Comparison of ENCODE assay signal across 8 cellular contexts in the genomic region with DNA sequence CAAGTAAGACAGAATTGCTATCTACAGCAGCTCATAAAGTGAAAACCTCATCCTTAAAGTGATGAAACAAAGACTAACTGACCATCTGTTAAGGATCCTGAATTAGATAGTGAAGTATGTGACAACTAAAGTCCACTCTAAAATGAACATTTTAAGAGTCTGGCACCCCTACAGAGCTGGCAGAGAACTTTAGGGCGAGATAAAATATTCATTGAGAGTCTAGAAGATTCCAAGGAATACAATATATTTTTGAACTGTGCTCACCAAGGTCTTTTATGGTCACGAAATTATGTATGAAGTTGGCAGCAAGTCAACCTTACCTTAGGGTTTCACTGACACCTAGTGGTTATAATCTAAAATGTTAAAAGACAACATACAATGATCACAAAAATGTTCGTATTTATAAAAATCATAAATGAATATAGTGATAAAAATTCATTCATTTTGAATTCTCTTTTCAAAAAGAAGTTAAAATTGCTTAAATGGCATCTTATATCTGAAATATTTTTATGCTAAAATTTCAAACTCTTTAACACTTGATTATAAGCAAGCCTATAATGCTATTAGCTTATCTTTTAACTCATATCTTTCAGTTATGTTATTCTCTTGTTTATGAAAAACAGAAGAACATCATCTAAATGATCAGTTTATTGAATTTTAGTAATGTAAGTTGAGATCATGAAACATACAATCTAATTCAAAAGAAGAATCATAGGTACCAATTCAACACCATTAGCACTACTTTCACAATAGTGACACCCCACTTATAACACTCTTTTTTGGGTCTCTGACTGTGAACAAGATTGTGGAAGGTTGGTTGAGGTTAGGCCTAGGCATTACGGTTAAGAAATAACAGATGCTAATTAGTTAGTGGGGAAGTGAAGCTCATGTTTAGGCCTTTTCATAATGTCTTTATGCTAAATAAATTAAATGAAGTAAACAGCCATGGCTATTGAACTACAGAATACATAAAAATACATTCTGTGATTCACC. TPM values are rescaled to one million over a fixed set of nuclear protein-coding genes. Genes with fewer than 3 reads are reported as not detected.
DNase-seq lines count a peak whose midpoint lies in the region; ATAC-seq and TF ChIP-seq lines count a peak whose summit lies in the region.

No MANE protein-coding gene starts in this region.

- intact Hi-C loops in activated CD8-positive, alpha-beta T cell treated with anti-CD3 and anti-CD28 coated beads for 36 hours (cut with micrococcal nuclease), result loop anchor here (5.0 kb wide), 2 partner anchors 180 to 270 kb away; no protein-coding TSS in a partner anchor
- intact Hi-C loops in activated T-helper 1 cell treated with anti-CD3 and anti-CD28 coated beads, Interleukin-12 subunit alpha, Interleukin-12 subunit beta, Interleukin-2, Interleukin-4 antibody, amounts not matched to agents 30 ng/mL and 10 ng/mL and 1 ng/mL, durations not matched to agents 14 hours and 24 hours and 36 hours (cut with micrococcal nuclease), result loop anchor here (1.0 to 5.0 kb wide), 9 partner anchors 27 to 760 kb away; no protein-coding TSS in a partner anchor
- intact Hi-C loops in aorta (cut with DNase I), result loop anchor here (1.0 to 5.0 kb wide), 2 partner anchors 265 to 268 kb away; no protein-coding TSS in a partner anchor

- WGBS in aorta, 2 donors, result 22 to 25% methylated on average over 4 of the region's 4 CpGs

- peaks cover 8 to 14% of the 10 kb centered on the region in 2 donors for H3K9me3 Mint-ChIP-seq in activated naive CD4-positive, alpha-beta T cell treated with anti-CD3 and anti-CD28 coated beads, Interleukin-2, amount 50 U/mL, for 72 hours
- peaks cover 11% of the 10 kb centered on the region for H3K9me3 Mint-ChIP-seq in activated naive CD4-positive, alpha-beta T cell treated with anti-CD3 and anti-CD28 coated beads, Interleukin-2, amount 10 ng/mL, durations not matched to agents 7 days and 5 days
- peaks cover 10% of the 10 kb centered on the region for H3K9me3 Mint-ChIP-seq in activated CD8-positive, alpha-beta T cell treated with anti-CD3 and anti-CD28 coated beads for 36 hours
- peaks cover 16% of the 10 kb centered on the region for H3K9me3 Mint-ChIP-seq in activated T-helper 1 cell treated with anti-CD3 and anti-CD28 coated beads, Interleukin-12 subunit alpha, Interleukin-12 subunit beta, Interleukin-2, Interleukin-4 antibody, amounts not matched to agents 30 ng/mL and 10 ng/mL and 1 ng/mL, durations not matched to agents 14 hours and 24 hours and 36 hours

- H3K27me3 ChIP-seq in cardiac muscle cell (no peaks in the 10 kb centered on the region), aorta (ENCODE audit: control insufficient read depth in 1 of 2, insufficient read depth in 2 of 2, low read length in 1 of 2) (no peaks in the 10 kb centered on the region)

- H3K36me3 Mint-ChIP-seq in activated naive CD4-positive, alpha-beta T cell treated with anti-CD3 and anti-CD28 coated beads, Interleukin-2, amount 50 U/mL, for 72 hours, result peaks cover 7 to 13% of the 10 kb centered on the region in 2 donors
- peaks cover 8% of the 10 kb centered on the region for H3K36me3 Mint-ChIP-seq in activated naive CD4-positive, alpha-beta T cell treated with anti-CD3 and anti-CD28 coated beads, Interleukin-2, amount 10 ng/mL, durations not matched to agents 7 days and 5 days
- peaks cover 12% of the 10 kb centered on the region for H3K36me3 Mint-ChIP-seq in activated CD8-positive, alpha-beta T cell treated with anti-CD3 and anti-CD28 coated beads for 36 hours (ENCODE audit: low read depth)
- H3K36me3 Mint-ChIP-seq in activated T-helper 1 cell treated with anti-CD3 and anti-CD28 coated beads, Interleukin-12 subunit alpha, Interleukin-12 subunit beta, Interleukin-2, Interleukin-4 antibody, amounts not matched to agents 30 ng/mL and 10 ng/mL and 1 ng/mL, durations not matched to agents 14 hours and 24 hours and 36 hours (ENCODE audit: low read depth), result peaks cover 4% of the 10 kb centered on the region

- CTCF ChIA-PET in activated naive CD4-positive, alpha-beta T cell treated with anti-CD3 and anti-CD28 coated beads, Interleukin-2, amount 10 ng/mL, durations not matched to agents 7 days and 5 days (lab: Charles Lee), result interaction anchor here (0.8 to 4.1 kb wide), 26 partner anchors 11 to 758 kb away, joined by 3 to 49 read pairs (median 4); a partner anchor contains a TSS
- CTCF ChIA-PET in activated CD8-positive, alpha-beta T cell treated with anti-CD3 and anti-CD28 coated beads for 36 hours (lab: Charles Lee), result interaction anchor here (0.7 to 8.0 kb wide), 47 partner anchors 10 to 758 kb away, joined by 3 to 54 read pairs (median 5); a partner anchor contains a TSS

- H3K27ac ChIP-seq in cardiac muscle cell, result no peak overlapping the region
- no peak overlapping the region for H3K27ac ChIP-seq in aorta (ENCODE audit: low read depth in 1 of 2, low read length in 2 of 2)

- H3K9me3 ChIP-seq in cardiac muscle cell (ENCODE audit: low read depth) (no peaks in the 10 kb centered on the region), aorta (ENCODE audit: control insufficient read depth, low read length) (no peaks in the 10 kb centered on the region)

- H3K36me3 ChIP-seq in cardiac muscle cell, result peaks cover 22% of the 10 kb centered on the region
- H3K36me3 ChIP-seq in aorta (ENCODE audit: control insufficient read depth in 1 of 2, insufficient read depth in 2 of 2, low read length in 1 of 2), result no peaks in the 10 kb centered on the region

- no peaks in the 10 kb centered on the region for H3K4me1 Mint-ChIP-seq in activated naive CD4-positive, alpha-beta T cell treated with anti-CD3 and anti-CD28 coated beads, Interleukin-2, amount 10 ng/mL, durations not matched to agents 7 days and 5 days
- H3K4me1 Mint-ChIP-seq in activated CD8-positive, alpha-beta T cell treated with anti-CD3 and anti-CD28 coated beads for 36 hours (ENCODE audit: low read depth), result no peaks in the 10 kb centered on the region
- no peaks in the 10 kb centered on the region for H3K4me1 Mint-ChIP-seq in activated T-helper 1 cell treated with anti-CD3 and anti-CD28 coated beads, Interleukin-12 subunit alpha, Interleukin-12 subunit beta, Interleukin-2, Interleukin-4 antibody, amounts not matched to agents 30 ng/mL and 10 ng/mL and 1 ng/mL, durations not matched to agents 14 hours and 24 hours and 36 hours (ENCODE audit: low read depth)

- H3K27ac Mint-ChIP-seq in activated naive CD4-positive, alpha-beta T cell treated with anti-CD3 and anti-CD28 coated beads, Interleukin-2, amount 50 U/mL, for 72 hours, result no peak overlapping the region
- H3K27ac Mint-ChIP-seq in activated naive CD4-positive, alpha-beta T cell treated with anti-CD3 and anti-CD28 coated beads, Interleukin-2, amount 10 ng/mL, durations not matched to agents 7 days and 5 days, result no peak overlapping the region
- no peak overlapping the region for H3K27ac Mint-ChIP-seq in activated CD8-positive, alpha-beta T cell treated with anti-CD3 and anti-CD28 coated beads for 36 hours
- no peak overlapping the region for H3K27ac Mint-ChIP-seq in activated T-helper 1 cell treated with anti-CD3 and anti-CD28 coated beads, Interleukin-12 subunit alpha, Interleukin-12 subunit beta, Interleukin-2, Interleukin-4 antibody, amounts not matched to agents 30 ng/mL and 10 ng/mL and 1 ng/mL, durations not matched to agents 14 hours and 24 hours and 36 hours

- H3K4me3 Mint-ChIP-seq in activated naive CD4-positive, alpha-beta T cell treated with anti-CD3 and anti-CD28 coated beads, Interleukin-2, amount 10 ng/mL, durations not matched to agents 7 days and 5 days, result no peak overlapping the region
- H3K4me3 Mint-ChIP-seq in activated CD8-positive, alpha-beta T cell treated with anti-CD3 and anti-CD28 coated beads for 36 hours, result no peak overlapping the region
- no peak overlapping the region for H3K4me3 Mint-ChIP-seq in activated T-helper 1 cell treated with anti-CD3 and anti-CD28 coated beads, Interleukin-12 subunit alpha, Interleukin-12 subunit beta, Interleukin-2, Interleukin-4 antibody, amounts not matched to agents 30 ng/mL and 10 ng/mL and 1 ng/mL, durations not matched to agents 14 hours and 24 hours and 36 hours

- TF ChIP-seq CTCF in activated CD8-positive, alpha-beta T cell treated with anti-CD3 and anti-CD28 coated beads for 36 hours (IDR thresholded peaks at IDR 0.05), result peak; percentile 81
- TF ChIP-seq CTCF in cardiac muscle cell (IDR thresholded peaks at IDR 0.05; ENCODE audit: low read depth, low read length), result peak; percentile 32
- peak; percentile 34 for TF ChIP-seq CTCF in retinal pigment epithelial cell (conservative IDR thresholded peaks at IDR 0.05; ENCODE audit: low read depth, low read length)

- ATAC-seq in activated naive CD4-positive, alpha-beta T cell treated with anti-CD3 and anti-CD28 coated beads, Interleukin-2, amount 50 U/mL, for 72 hours, result peak; percentile 40 to 53
- peak; percentile 71 for ATAC-seq in activated CD8-positive, alpha-beta T cell treated with anti-CD3 and anti-CD28 coated beads for 36 hours
- no peak for ATAC-seq in aorta (ENCODE audit: low FRiP score)

- H3K4me3 ChIP-seq in cardiac muscle cell, result no peak overlapping the region
- H3K4me3 ChIP-seq in retinal pigment epithelial cell (ENCODE audit: low read length), result no peak overlapping the region
- no peak overlapping the region for H3K4me3 ChIP-seq in aorta (ENCODE audit: low read length in 2 of 2)

- DNase-seq in activated naive CD4-positive, alpha-beta T cell treated with anti-CD3 and anti-CD28 coated beads, Interleukin-2, amount 50 U/mL, for 72 hours (ENCODE audit: low spot score in 2 of 2), result no peak
- DNase-seq in activated naive CD4-positive, alpha-beta T cell treated with anti-CD3 and anti-CD28 coated beads, Interleukin-2, amount 10 ng/mL, durations not matched to agents 7 days and 5 days, result no peak
- DNase-seq in NCI-H2029 treated with DMSO at 0.1 percent for 48 hours (lab: John Stamatoyannopoulos, UW) (peak; percentile 70), cardiac muscle cell (ENCODE audit: low read depth in 1 of 2, low spot score in 1 of 2) (peak; percentile 65 to 77), retinal pigment epithelial cell (ENCODE audit: low read depth) (peak; percentile 34), aorta (no peak)
- DNase-seq in activated CD8-positive, alpha-beta T cell treated with anti-CD3 and anti-CD28 coated beads for 36 hours, result no peak
- no peak for DNase-seq in activated T-helper 1 cell treated with anti-CD3 and anti-CD28 coated beads, Interleukin-12 subunit alpha, Interleukin-12 subunit beta, Interleukin-2, Interleukin-4 antibody, amounts not matched to agents 30 ng/mL and 10 ng/mL and 1 ng/mL, durations not matched to agents 14 hours and 24 hours and 36 hours (ENCODE audit: low spot score)

- H3K4me1 ChIP-seq in cardiac muscle cell (ENCODE audit: low read depth) (peaks cover 18% of the 10 kb centered on the region), aorta (ENCODE audit: control insufficient read depth in 1 of 2, insufficient read depth in 2 of 2, low read length in 2 of 2) (no peaks in the 10 kb centered on the region)

- H3K27me3 Mint-ChIP-seq in activated naive CD4-positive, alpha-beta T cell treated with anti-CD3 and anti-CD28 coated beads, Interleukin-2, amount 10 ng/mL, durations not matched to agents 7 days and 5 days, result no peaks in the 10 kb centered on the region
- no peaks in the 10 kb centered on the region for H3K27me3 Mint-ChIP-seq in activated CD8-positive, alpha-beta T cell treated with anti-CD3 and anti-CD28 coated beads for 36 hours
- peaks cover 3% of the 10 kb centered on the region for H3K27me3 Mint-ChIP-seq in activated T-helper 1 cell treated with anti-CD3 and anti-CD28 coated beads, Interleukin-12 subunit alpha, Interleukin-12 subunit beta, Interleukin-2, Interleukin-4 antibody, amounts not matched to agents 30 ng/mL and 10 ng/mL and 1 ng/mL, durations not matched to agents 14 hours and 24 hours and 36 hours (ENCODE audit: insufficient read depth)

- POLR2A ChIA-PET in activated CD8-positive, alpha-beta T cell treated with anti-CD3 and anti-CD28 coated beads for 36 hours (lab: Charles Lee), result interaction anchor here (0.9 to 1.7 kb wide), 2 partner anchors 162 to 200 kb away, joined by 3 to 4 read pairs; no protein-coding TSS in a partner anchor

RNA-seq across cellular contexts. Expression of a gene that starts 27.5 kb away (rescaled TPM):
- 1 to 10 TPM; 2.0 to 7.1 TPM for total RNA-seq in activated naive CD4-positive, alpha-beta T cell treated with anti-CD3 and anti-CD28 coated beads, Interleukin-2, amount 50 U/mL, for 72 hours
- 1 to 10 TPM; 4.2 TPM for total RNA-seq in activated CD8-positive, alpha-beta T cell treated with anti-CD3 and anti-CD28 coated beads for 36 hours
- 8.8 and 13.8 TPM in 2 replicates for total RNA-seq in cardiac muscle cell
- polyA plus RNA-seq in cardiac muscle cell, result 17.7 and 19.7 TPM in 2 replicates
- 3.8 and 4.2 TPM in 2 replicates for total RNA-seq in activated T-helper 1 cell treated with anti-CD3 and anti-CD28 coated beads, Interleukin-12 subunit alpha, Interleukin-12 subunit beta, Interleukin-2, Interleukin-4 antibody, amounts not matched to agents 30 ng/mL and 10 ng/mL and 1 ng/mL, durations not matched to agents 14 hours and 24 hours and 36 hours
- total RNA-seq in aorta, result 1 to 10 TPM; 4.9 to 8.1 TPM
- 1 to 10 TPM; 2.7 to 4.6 TPM for polyA plus RNA-seq in aorta

Comparison
In these comparisons a context has a peak if more than half of its experiments do, and no peak if none do; other contexts are left out.
1. DNase-seq: peak in NCI-H2029 treated with DMSO at 0.1 percent for 48 hours (single experiment), cardiac muscle cell (2 of 2) and retinal pigment epithelial cell (single experiment); none in activated naive CD4-positive, alpha-beta T cell treated with anti-CD3 and anti-CD28 coated beads, Interleukin-2, amount 50 U/mL, for 72 hours (0 of 2), activated naive CD4-positive, alpha-beta T cell treated with anti-CD3 and anti-CD28 coated beads, Interleukin-2, amount 10 ng/mL, durations not matched to agents 7 days and 5 days (single experiment), activated CD8-positive, alpha-beta T cell treated with anti-CD3 and anti-CD28 coated beads for 36 hours (single experiment), activated T-helper 1 cell treated with anti-CD3 and anti-CD28 coated beads, Interleukin-12 subunit alpha, Interleukin-12 subunit beta, Interleukin-2, Interleukin-4 antibody, amounts not matched to agents 30 ng/mL and 10 ng/mL and 1 ng/mL, durations not matched to agents 14 hours and 24 hours and 36 hours (single experiment) and aorta (0 of 2).
2. Peak in every context shown above with its lines, with median percentiles within 50 percentile points of each other: CTCF ChIP-seq.